12 cellular contexts compared by ENCODE assay signal in genomic region chr20:17559338-17559737, GRCh38. TPM values are rescaled to one million over a fixed set of nuclear protein-coding genes. Genes with fewer than 3 reads are reported as not detected.
DNase-seq lines count a peak whose midpoint lies in the region; ATAC-seq and TF ChIP-seq lines count a peak whose summit lies in the region.
"Had no signal": no experiment of that assay in that cellular context is flagged by ENCODE, and none has a peak within 500 bp of the region (broad histone marks: within the 10 kb centered on the region; RNA-seq: fewer than 3 reads in every experiment).

No MANE protein-coding gene starts in this region.

- H3K27ac Mint-ChIP-seq in activated CD4-positive, alpha-beta T cell treated with anti-CD3 and anti-CD28 coated beads, Interleukin-2, amount 10 ng/mL, durations not matched to agents 24 days and 14 days = peak overlapping the region; percentile 97
- H3K27ac Mint-ChIP-seq in chondrocyte (ENCODE audit: unreplicated experiment) (peak overlapping the region; percentile 100), type B pancreatic cell (peak overlapping the region; percentile 93)
- H3K27ac Mint-ChIP-seq in activated naive CD4-positive, alpha-beta T cell treated with anti-CD3 and anti-CD28 coated beads, Interleukin-2, amount 50 U/mL, for 72 hours = peak overlapping the region in 1 of 2 donors; percentile 59
- H3K27ac Mint-ChIP-seq in natural killer cell treated with Interleukin-12 subunit alpha and Interleukin-12 subunit beta and Interleukin-15 and Interleukin-18, amount 100 ng/mL, for 72 hours = no peak overlapping the region

- ATAC-seq in activated naive CD4-positive, alpha-beta T cell treated with anti-CD3 and anti-CD28 coated beads, Interleukin-2, amount 50 U/mL, for 72 hours = no peak
- ATAC-seq in natural killer cell treated with Interleukin-12 subunit alpha and Interleukin-12 subunit beta and Interleukin-15 and Interleukin-18, amount 100 ng/mL, for 72 hours = no peak

- H3K4me1 Mint-ChIP-seq in activated CD4-positive, alpha-beta T cell treated with anti-CD3 and anti-CD28 coated beads, Interleukin-2, amount 10 ng/mL, durations not matched to agents 24 days and 14 days = peaks cover 36% of the 10 kb centered on the region
- H3K4me1 Mint-ChIP-seq in chondrocyte (ENCODE audit: low read depth) = peaks cover 88% of the 10 kb centered on the region
- H3K4me1 Mint-ChIP-seq in type B pancreatic cell (ENCODE audit: unreplicated experiment) = peaks cover 21% of the 10 kb centered on the region
- peaks cover 15 to 21% of the 10 kb centered on the region in 2 donors for H3K4me1 Mint-ChIP-seq in natural killer cell treated with Interleukin-12 subunit alpha and Interleukin-12 subunit beta and Interleukin-15 and Interleukin-18, amount 100 ng/mL, for 72 hours (ENCODE audit: low read depth in 2 of 2)

- no peaks in the 10 kb centered on the region for H3K27me3 ChIP-seq in mucosa of stomach (ENCODE audit: control insufficient read depth, insufficient read depth, low read length)
- H3K27me3 ChIP-seq: neural progenitor cell had no signal

- no peaks in the 10 kb centered on the region for H3K9me3 ChIP-seq in mucosa of stomach (ENCODE audit: control insufficient read depth, low read length)

- TF ChIP-seq CTCF in chondrocyte (IDR thresholded peaks at IDR 0.05) = no peak
- TF ChIP-seq CTCF in type B pancreatic cell (conservative IDR thresholded peaks at IDR 0.05) = no peak

- H3K9me3 Mint-ChIP-seq in activated CD4-positive, alpha-beta T cell treated with anti-CD3 and anti-CD28 coated beads, Interleukin-2, amount 10 ng/mL, durations not matched to agents 24 days and 14 days = peaks cover 5% of the 10 kb centered on the region
- no peaks in the 10 kb centered on the region for H3K9me3 Mint-ChIP-seq in chondrocyte (ENCODE audit: low read depth)
- H3K9me3 Mint-ChIP-seq in type B pancreatic cell = no peaks in the 10 kb centered on the region
- H3K9me3 Mint-ChIP-seq in activated naive CD4-positive, alpha-beta T cell treated with anti-CD3 and anti-CD28 coated beads, Interleukin-2, amount 50 U/mL, for 72 hours = no peaks in the 10 kb centered on the region
- no peaks in the 10 kb centered on the region for H3K9me3 Mint-ChIP-seq in natural killer cell treated with Interleukin-12 subunit alpha and Interleukin-12 subunit beta and Interleukin-15 and Interleukin-18, amount 100 ng/mL, for 72 hours
- H3K9me3 Mint-ChIP-seq: stimulated activated effector memory CD8-positive, alpha-beta T cell treated with anti-CD3 and anti-CD28 coated beads, Interleukin-12 subunit alpha, Interleukin-12 subunit beta, amount 100 ng/mL, for 72 hours had no signal

- H3K4me1 ChIP-seq in mucosa of stomach (ENCODE audit: control insufficient read depth, insufficient read depth, low read length) = peaks cover 30% of the 10 kb centered on the region

- peak overlapping the region; percentile 67 for H3K9ac ChIP-seq in mucosa of stomach (ENCODE audit: low read length)
- H3K9ac ChIP-seq: neural progenitor cell had no signal

- intact Hi-C loops in activated CD4-positive, alpha-beta T cell treated with anti-CD3 and anti-CD28 coated beads, Interleukin-2, amount 10 ng/mL, durations not matched to agents 24 days and 14 days (cut with micrococcal nuclease) = no loop called here

- peak overlapping the region; percentile 74 for H3K4me3 Mint-ChIP-seq in activated CD4-positive, alpha-beta T cell treated with anti-CD3 and anti-CD28 coated beads, Interleukin-2, amount 10 ng/mL, durations not matched to agents 24 days and 14 days
- H3K4me3 Mint-ChIP-seq in chondrocyte (ENCODE audit: unreplicated experiment) = no peak overlapping the region
- H3K4me3 Mint-ChIP-seq in type B pancreatic cell = no peak overlapping the region
- H3K4me3 Mint-ChIP-seq in natural killer cell treated with Interleukin-12 subunit alpha and Interleukin-12 subunit beta and Interleukin-15 and Interleukin-18, amount 100 ng/mL, for 72 hours = no peak overlapping the region
- H3K4me3 Mint-ChIP-seq: neural progenitor cell had no signal

- no peaks in the 10 kb centered on the region for H3K36me3 Mint-ChIP-seq in activated CD4-positive, alpha-beta T cell treated with anti-CD3 and anti-CD28 coated beads, Interleukin-2, amount 10 ng/mL, durations not matched to agents 24 days and 14 days (ENCODE audit: low read depth)
- H3K36me3 Mint-ChIP-seq in chondrocyte (ENCODE audit: low read depth) (no peaks in the 10 kb centered on the region), type B pancreatic cell (no peaks in the 10 kb centered on the region)
- no peaks in the 10 kb centered on the region for H3K36me3 Mint-ChIP-seq in activated naive CD4-positive, alpha-beta T cell treated with anti-CD3 and anti-CD28 coated beads, Interleukin-2, amount 50 U/mL, for 72 hours
- H3K36me3 Mint-ChIP-seq in natural killer cell treated with Interleukin-12 subunit alpha and Interleukin-12 subunit beta and Interleukin-15 and Interleukin-18, amount 100 ng/mL, for 72 hours = no peaks in the 10 kb centered on the region
- H3K36me3 Mint-ChIP-seq: neural progenitor cell; stimulated activated effector memory CD8-positive, alpha-beta T cell treated with anti-CD3 and anti-CD28 coated beads, Interleukin-12 subunit alpha, Interleukin-12 subunit beta, amount 100 ng/mL, for 72 hours had no signal

- H3K36me3 ChIP-seq in mucosa of stomach (ENCODE audit: control insufficient read depth, insufficient read depth, low read length) = no peaks in the 10 kb centered on the region
- H3K36me3 ChIP-seq: neural progenitor cell had no signal

- DNase-seq in activated CD4-positive, alpha-beta T cell treated with anti-CD3 and anti-CD28 coated beads, Interleukin-2, amount 10 ng/mL, durations not matched to agents 24 days and 14 days = no peak
- no peak for DNase-seq in activated CD4-positive, alpha-beta T cell treated with anti-CD3 and anti-CD28 coated beads for 4 hours
- DNase-seq in chondrocyte (ENCODE audit: low spot score) (no peak), type B pancreatic cell (ENCODE audit: extremely low spot score, unreplicated experiment) (no peak)
- DNase-seq in activated naive CD4-positive, alpha-beta T cell treated with anti-CD3 and anti-CD28 coated beads, Interleukin-2, amount 50 U/mL, for 72 hours (ENCODE audit: low spot score in 2 of 2) = no peak
- no peak for DNase-seq in activated T-cell treated with anti-CD3 and anti-CD28 coated beads, Interleukin-2, amount 50 U/mL, for 1 hour
- DNase-seq in natural killer cell treated with Interleukin-12 subunit alpha and Interleukin-12 subunit beta and Interleukin-15 and Interleukin-18, amount 100 ng/mL, for 72 hours (ENCODE audit: low spot score) = no peak
- DNase-seq: DMS79, T-helper 9 cell had no signal

- peaks cover 4% of the 10 kb centered on the region for H3K27me3 Mint-ChIP-seq in activated CD4-positive, alpha-beta T cell treated with anti-CD3 and anti-CD28 coated beads, Interleukin-2, amount 10 ng/mL, durations not matched to agents 24 days and 14 days
- no peaks in the 10 kb centered on the region for H3K27me3 Mint-ChIP-seq in chondrocyte (ENCODE audit: low read depth)
- no peaks in the 10 kb centered on the region for H3K27me3 Mint-ChIP-seq in type B pancreatic cell
- H3K27me3 Mint-ChIP-seq in natural killer cell treated with Interleukin-12 subunit alpha and Interleukin-12 subunit beta and Interleukin-15 and Interleukin-18, amount 100 ng/mL, for 72 hours = peaks cover 7 to 12% of the 10 kb centered on the region in 2 donors

- no peak overlapping the region for H3K4me3 ChIP-seq in mucosa of stomach (ENCODE audit: low read length)
- H3K4me3 ChIP-seq: neural progenitor cell had no signal

RNA-seq across cellular contexts. Expression of gene DSTN, which starts 10.5 kb away (rescaled TPM):
- total RNA-seq in activated CD4-positive, alpha-beta T cell treated with anti-CD3 and anti-CD28 coated beads, Interleukin-2, amount 10 ng/mL, durations not matched to agents 24 days and 14 days = 58.6 and 65.6 TPM in 2 replicates
- total RNA-seq in chondrocyte (878 to 1,290 TPM (median 1,265 TPM) in 3 replicates), type B pancreatic cell (ENCODE audit: low replicate concordance) (193 and 287 TPM in 2 replicates)
- 10 to 100 TPM; 26.6 to 63.4 TPM for total RNA-seq in activated naive CD4-positive, alpha-beta T cell treated with anti-CD3 and anti-CD28 coated beads, Interleukin-2, amount 50 U/mL, for 72 hours
- total RNA-seq in natural killer cell treated with Interleukin-12 subunit alpha and Interleukin-12 subunit beta and Interleukin-15 and Interleukin-18, amount 100 ng/mL, for 72 hours = 10 to 100 TPM; 42.5 to 59.1 TPM

RNA-seq across cellular contexts. Expression of gene BFSP1, which starts 28.2 kb away (rescaled TPM):
- total RNA-seq in activated CD4-positive, alpha-beta T cell treated with anti-CD3 and anti-CD28 coated beads, Interleukin-2, amount 10 ng/mL, durations not matched to agents 24 days and 14 days = 0.33 and 0.43 TPM in 2 replicates
- total RNA-seq in chondrocyte = 9.6 to 14.4 TPM (median 11.7 TPM) in 3 replicates
- total RNA-seq in type B pancreatic cell (ENCODE audit: low replicate concordance) = 1.8 and 1.9 TPM in 2 replicates
- under 1 TPM in 1 of 2 donors, not detected in 1; 0.16 TPM for total RNA-seq in activated naive CD4-positive, alpha-beta T cell treated with anti-CD3 and anti-CD28 coated beads, Interleukin-2, amount 50 U/mL, for 72 hours
- total RNA-seq in natural killer cell treated with Interleukin-12 subunit alpha and Interleukin-12 subunit beta and Interleukin-15 and Interleukin-18, amount 100 ng/mL, for 72 hours = under 1 TPM; 0.14 to 0.20 TPM

Comparison
In these comparisons a context has a peak if more than half of its experiments do, and no peak if none do; other contexts are left out.
1. H3K27ac Mint-ChIP-seq: peak in activated CD4-positive, alpha-beta T cell treated with anti-CD3 and anti-CD28 coated beads, Interleukin-2, amount 10 ng/mL, durations not matched to agents 24 days and 14 days (single experiment), chondrocyte (single experiment) and type B pancreatic cell (single experiment); none in natural killer cell treated with Interleukin-12 subunit alpha and Interleukin-12 subunit beta and Interleukin-15 and Interleukin-18, amount 100 ng/mL, for 72 hours (0 of 2).